In the genomic region with DNA sequence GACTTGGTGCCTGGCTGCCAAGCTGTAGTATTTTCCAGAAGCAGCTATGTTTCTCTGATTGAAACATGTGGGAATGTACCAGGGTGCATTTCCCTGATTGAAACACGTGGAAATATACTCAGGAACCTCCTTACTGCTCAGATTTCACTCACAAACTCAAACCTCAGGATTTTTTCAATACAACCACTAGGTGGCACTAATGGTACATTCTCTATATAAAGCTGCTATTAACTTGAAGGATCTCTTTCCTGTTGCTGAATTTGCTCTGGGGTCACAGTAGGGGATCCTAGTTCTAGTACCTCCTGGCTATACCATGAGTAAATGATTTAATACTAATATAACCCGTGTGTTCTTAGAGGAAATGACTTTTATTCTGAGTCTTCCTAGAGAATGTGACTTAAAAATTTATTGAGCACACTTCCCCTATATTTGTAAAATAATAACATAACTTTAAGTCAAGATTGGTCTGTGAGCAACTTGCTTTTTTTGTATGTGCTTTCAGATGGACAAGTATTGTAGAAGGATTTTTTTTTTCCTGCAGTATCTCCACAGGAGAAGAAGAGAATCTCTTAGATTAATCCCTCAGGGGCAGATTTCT, we compare ENCODE assay signal across 1 cellular context.
A peak's percentile ranks its signal among the peaks of the same experiment; 100 is the strongest.
TF ChIP-seq lines count a peak whose summit lies in the region.

No MANE protein-coding gene starts in this region.

TF ChIP-seq in GM12878, 131 proteins besides CTCF, POLR2A, EP300 and RAD21 (continued from another document):
- TF ChIP-seq CUX1 (IDR thresholded peaks at IDR 0.05; ENCODE audit: insufficient replicate concordance, low read depth, low read length) (no peak), SMC3 (IDR thresholded peaks at IDR 0.05; ENCODE audit: borderline replicate concordance, low read length) (peak; percentile 40; the same call in 1 of the 2 replicates)
TF ChIP-seq in GM12878: peak in this region for 1.
